1 cellular context compared by ENCODE assay signal in genomic region chr7:143382126-143382790, GRCh38.
TF ChIP-seq lines count a peak whose summit lies in the region.

No MANE protein-coding gene starts in this region.

TF ChIP-seq in K562, 482 proteins besides CTCF, POLR2A, EP300 and RAD21 (continued from another document):
- TF ChIP-seq ZBTB9 (CRISPR knock-in tag; IDR thresholded peaks at IDR 0.05) (no peak), COPS2 (conservative IDR thresholded peaks at IDR 0.05) (no peak), CBFA2T3 (IDR thresholded peaks at IDR 0.05) (no peak), ADNP (tag; IDR thresholded peaks at IDR 0.05) (no peak), ZC3H4 (CRISPR knock-in tag; IDR thresholded peaks at IDR 0.05; ENCODE audit: borderline replicate concordance) (0 out of 2 replicates have a peak, but pooled peaks have one; percentile 2), ELK1 (CRISPR knock-in tag; IDR thresholded peaks at IDR 0.05) (no peak; the same call in 1 of the 2 replicates), THAP12 (CRISPR knock-in tag; IDR thresholded peaks at IDR 0.05) (no peak), ZNF79 (CRISPR knock-in tag; IDR thresholded peaks at IDR 0.05; ENCODE audit: low read depth) (no peak), ZNF512 (tag; IDR thresholded peaks at IDR 0.05) (no peak), KDM5B (IDR thresholded peaks at IDR 0.05; ENCODE audit: insufficient replicate concordance, low read depth, low read length) (peak; percentile 72), SRSF9 (IDR thresholded peaks at IDR 0.05; ENCODE audit: borderline replicate concordance, low read depth, low read length) (no peak), PRPF4 (IDR thresholded peaks at IDR 0.05; ENCODE audit: insufficient read depth, low read depth, low read length, poor library complexity, severe bottlenecking) (no peak), SRSF7 (optimal IDR thresholded peaks at IDR 0.05; ENCODE audit: low read depth, low read length) (no peak), MCM2 (IDR thresholded peaks at IDR 0.05; ENCODE audit: low read depth) (no peak), SFPQ (IDR thresholded peaks at IDR 0.05; ENCODE audit: low read depth, low read length) (no peak), DIDO1 (tag; IDR thresholded peaks at IDR 0.05; ENCODE audit: low read depth) (no peak), ESRRA (IDR thresholded peaks at IDR 0.05; ENCODE audit: borderline replicate concordance, low read depth) (no peak), ZNF263 (CRISPR knock-in tag; IDR thresholded peaks at IDR 0.05; ENCODE audit: borderline replicate concordance) (no peak), BRD4 (IDR thresholded peaks at IDR 0.05) (0 out of 2 replicates have a peak, but pooled peaks have one; percentile 62), YBX1 (IDR thresholded peaks at IDR 0.05) (no peak), ZNF592 (IDR thresholded peaks at IDR 0.05) (no peak), ZNF347 (CRISPR knock-in tag; IDR thresholded peaks at IDR 0.05; ENCODE audit: low read depth) (no peak), MEF2D (tag; conservative IDR thresholded peaks at IDR 0.05; ENCODE audit: low read depth) (no peak), DEAF1 (CRISPR knock-in tag; IDR thresholded peaks at IDR 0.05) (no peak), ZNF695 (CRISPR knock-in tag; IDR thresholded peaks at IDR 0.05) (no peak), MAFG (tag; conservative IDR thresholded peaks at IDR 0.05) (no peak), MTA2 (IDR thresholded peaks at IDR 0.05; ENCODE audit: low read depth) (no peak), NR2C2 (CRISPR knock-in tag; IDR thresholded peaks at IDR 0.05) (no peak), NR2C2 (tag; IDR thresholded peaks at IDR 0.05) (peak; percentile 54), EGR1 (conservative IDR thresholded peaks at IDR 0.05) (peak; percentile 67)
